In the genomic region with DNA sequence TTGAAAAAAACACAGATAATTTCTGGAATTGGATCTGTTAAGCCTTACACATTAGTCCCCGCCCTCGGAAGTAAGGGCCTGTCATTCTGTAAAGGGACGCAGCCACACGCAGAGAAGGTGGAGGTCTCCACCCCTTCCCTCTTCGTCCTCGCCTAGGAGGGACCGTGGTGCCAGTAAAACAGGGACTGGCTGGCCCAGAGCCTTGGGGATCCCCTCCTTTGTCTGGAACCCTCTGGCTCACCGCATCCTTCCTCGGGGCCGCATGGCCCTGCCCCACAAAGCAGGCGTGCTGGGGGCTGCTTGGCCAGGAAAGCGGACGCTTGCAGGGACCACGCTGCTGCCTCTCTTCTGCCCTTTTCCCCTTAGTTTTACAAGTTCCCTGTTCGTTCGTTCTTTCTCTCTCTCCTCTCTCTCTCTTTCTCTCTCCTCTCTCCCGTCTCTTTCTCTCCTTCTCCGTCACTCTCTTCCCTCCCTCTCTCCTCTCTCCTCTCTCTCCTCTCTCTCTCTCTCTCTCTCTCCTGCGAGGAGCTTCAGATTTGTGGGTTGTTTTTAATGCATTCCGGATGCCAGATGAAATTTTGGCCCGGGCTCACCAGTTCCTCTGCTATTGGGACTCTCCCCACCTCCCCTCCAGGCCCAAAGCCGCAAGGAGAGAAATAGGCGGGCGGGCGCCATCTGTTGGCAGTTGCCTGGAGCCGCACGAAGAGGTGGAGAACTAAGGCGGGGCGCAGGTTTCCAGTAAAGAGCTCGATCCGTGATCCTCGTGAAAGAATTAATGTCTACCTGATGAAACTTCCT, we compare ENCODE assay signal across 7 cellular contexts. TPM values are rescaled to one million over a fixed set of nuclear protein-coding genes. Genes with fewer than 3 reads are reported as not detected.
DNase-seq lines count a peak whose midpoint lies in the region; ATAC-seq, FAIRE-seq and TF ChIP-seq lines count a peak whose summit lies in the region.

No MANE protein-coding gene starts in this region.

- H3K27me3 Mint-ChIP-seq in mesothelial cell of epicardium (ENCODE audit: low read depth) = no peaks in the 10 kb centered on the region

- peaks cover 0 to 5% (median 3%) of the 10 kb centered on the region in 4 experiments; a peak in 4 of 7 replicates for H3K4me1 ChIP-seq in H1 (replicated peaks in 1 of 4; ENCODE audit: control insufficient read depth in 3 of 4, insufficient read depth in 4 of 4, low read length in 3 of 4)

- no peaks in the 10 kb centered on the region for H3K9me3 Mint-ChIP-seq in mesothelial cell of epicardium

- no peak overlapping the region for H2BK120ac ChIP-seq in H1 (replicated peaks; ENCODE audit: low read depth, low read length)

- peak; percentile 86 for DNase-seq in GM13976 (ENCODE audit: low spot score)
- DNase-seq in NCI-H226 = peak; percentile 66
- peak; percentile 33 to 59 (median 38) for DNase-seq in activated CD8-positive, alpha-beta memory T cell treated with anti-CD3 and anti-CD28 coated beads for 48 hours (ENCODE audit: low read depth in 2 of 3, low spot score in 2 of 3)
- peak; percentile 56 to 92 for DNase-seq in H1 (ENCODE audit: low read depth in 1 of 2, low spot score in 2 of 2)
- DNase-seq in mesothelial cell of epicardium (ENCODE audit: low spot score in 2 of 2, unreplicated experiment in 2 of 2) = peak; percentile 67 to 86
- peak; percentile 50 for DNase-seq in stimulated activated CD8-positive, alpha-beta memory T cell treated with anti-CD3 and anti-CD28 coated beads, Interleukin-15, amount 100 ng/mL, for 24 hours (ENCODE audit: low read depth)

- peaks cover 5% of the 10 kb centered on the region for H3K4me1 Mint-ChIP-seq in mesothelial cell of epicardium

- H2BK12ac ChIP-seq in H1 (ENCODE audit: low read depth, low read length) = no peak overlapping the region

- FAIRE-seq in H1 (lab: Jason Lieb, UNC) = no peak

- H3K36me3 Mint-ChIP-seq in mesothelial cell of epicardium = peaks cover 43% of the 10 kb centered on the region

- no peaks in the 10 kb centered on the region for H3K79me1 ChIP-seq in H1 (ENCODE audit: low read depth, low read length)

- peak overlapping the region; percentile 71 for H3K18ac ChIP-seq in H1 (ENCODE audit: extremely low read depth, low read length)

- in situ Hi-C loops in GM13976 (cut with MboI; ENCODE audit: low sequenced_read_pairs, unreplicated experiment) = loop anchor here (10.0 kb wide), 1 partner anchor 248 kb away; no protein-coding TSS in a partner anchor

- H2AFZ ChIP-seq in H1 (ENCODE audit: low read length) = no peak overlapping the region

- no peak for TF ChIP-seq POLR2A in H1 (IDR thresholded peaks at IDR 0.05; ENCODE audit: control extremely low read depth in 1 of 2, low read depth in 2 of 2, low read length in 2 of 2)

- 49% methylated on average over 30 of the region's 32 CpGs; no CpG with 5 or more reads in 1 of the 2 experiments for WGBS in H1 (ENCODE audit: extremely low coverage in 1 of 2, insufficient coverage in 1 of 2, insufficient read length in 1 of 2, insufficient replicate concordance in 2 of 2, low coverage in 1 of 2, low lambda C conversion rate in 2 of 2, missing lambda C conversion rate in 1 of 2), 2 experiments

- no peaks in the 10 kb centered on the region for H3K79me2 ChIP-seq in H1 (ENCODE audit: control insufficient read depth in 1 of 2, insufficient read depth in 2 of 2, low read length in 2 of 2)

- ATAC-seq in HG02642 (IDR thresholded peaks at IDR 0.05; ENCODE audit: poor library complexity, unreplicated experiment) = peak; percentile 88

- peak overlapping the region in 1 of 4 experiments; percentile 33; a peak in 1 of 8 replicates for H3K4me3 ChIP-seq in H1 (ENCODE audit: extremely low read depth in 1 of 4, insufficient read depth in 2 of 4, low read depth in 3 of 4, low read length in 4 of 4)

- no peak overlapping the region for H3K9ac ChIP-seq in H1 (replicated peaks in 1 of 4; ENCODE audit: extremely low read depth in 1 of 4, low read depth in 3 of 4, low read length in 3 of 4)

- no peaks in the 10 kb centered on the region for H3K9me3 ChIP-seq in H1 (ENCODE audit: insufficient read depth in 2 of 2, low read depth in 1 of 2, low read length in 1 of 2)

- TF ChIP-seq RAD21 in H1 (IDR thresholded peaks at IDR 0.05 in 1 of 2, conservative IDR thresholded peaks at IDR 0.05 in 1 of 2; ENCODE audit: low read depth in 2 of 2, low read length in 2 of 2) = peak; percentile 83 to 91

- H3K36me3 ChIP-seq in H1 (ENCODE audit: control insufficient read depth in 2 of 4, insufficient read depth in 4 of 4, low read length in 3 of 4) = no peaks in the 10 kb centered on the region; a peak in 1 of 8 replicates

- no peaks in the 10 kb centered on the region for H3K23me2 ChIP-seq in H1 (ENCODE audit: low read depth, low read length)

- H4K5ac ChIP-seq in H1 (ENCODE audit: insufficient read length, low read depth, low read length) = peak overlapping the region; percentile 21

- peak overlapping the region; percentile 87 for H3K27ac Mint-ChIP-seq in mesothelial cell of epicardium

- no peak overlapping the region for H2AK5ac ChIP-seq in H1 (ENCODE audit: low read depth, low read length)

- H3K14ac ChIP-seq in H1 (ENCODE audit: insufficient read length) = no peak overlapping the region

- H2BK15ac ChIP-seq in H1 (ENCODE audit: low read length) = no peak overlapping the region; the same call in 1 of the 2 replicates

- H2BK20ac ChIP-seq in H1 (ENCODE audit: low read length) = no peak overlapping the region

- H4K8ac ChIP-seq in H1 (ENCODE audit: extremely low read depth, insufficient read depth, low read length) = peak overlapping the region; percentile 81; the same call in 1 of the 2 replicates

- H3K56ac ChIP-seq in H1 (replicated peaks; ENCODE audit: insufficient read length, low read depth, low read length) = no peak overlapping the region

- H3K27ac ChIP-seq in H1 (ENCODE audit: low read depth, low read length) = no peak overlapping the region

- no peaks in the 10 kb centered on the region for H3K27me3 ChIP-seq in H1 (replicated peaks in 1 of 4; ENCODE audit: control insufficient read depth in 3 of 4, extremely low read depth in 1 of 4, insufficient read depth in 3 of 4, low read length in 3 of 4)

- no peaks in the 10 kb centered on the region for H4K20me1 ChIP-seq in H1 (replicated peaks in 1 of 2; ENCODE audit: control insufficient read depth in 1 of 2, insufficient read depth in 2 of 2, low read length in 2 of 2)

- peak overlapping the region; percentile 6 to 40; a peak in 2 of 4 replicates for H3K4me2 ChIP-seq in H1 (ENCODE audit: insufficient read depth in 1 of 2, low read depth in 2 of 2, low read length in 2 of 2)

- H2BK5ac ChIP-seq in H1 (ENCODE audit: low read depth, low read length) = peak overlapping the region; percentile 23; the same call in 1 of the 2 replicates

- peak overlapping the region; percentile 46 for H3K4me3 Mint-ChIP-seq in mesothelial cell of epicardium

- peak; percentile 84 for TF ChIP-seq CTCF in GM13976 (IDR thresholded peaks at IDR 0.05; ENCODE audit: borderline replicate concordance, control extremely low read depth, extremely low read depth, insufficient read depth, missing control alignments)
- TF ChIP-seq CTCF in H1 (IDR thresholded peaks at IDR 0.05; ENCODE audit: control extremely low read depth in 1 of 3, insufficient read depth in 1 of 3, low read depth in 1 of 3, low read length in 3 of 3) = peak; percentile 74 to 90 (median 77)
- peak; percentile 69 for TF ChIP-seq CTCF in mesothelial cell of epicardium (IDR thresholded peaks at IDR 0.05; ENCODE audit: unreplicated experiment)

- no peak overlapping the region for H3K23ac ChIP-seq in H1 (ENCODE audit: insufficient read length)

- H3K4ac ChIP-seq in H1 (replicated peaks; ENCODE audit: insufficient read length, low read depth, low read length) = peak overlapping the region; percentile 32

- H4K91ac ChIP-seq in H1 (replicated peaks; ENCODE audit: insufficient read length, low read length) = peak overlapping the region; percentile 34

- POLR2A ChIA-PET in H1 (lab: Charles Lee; ENCODE audit: partially characterized antibody) = interaction anchor here (0.8 to 2.1 kb wide), 10 partner anchors 9 to 241 kb away, joined by 3 to 6 read pairs (median 4); no protein-coding TSS in a partner anchor

- CTCF ChIA-PET in H1 (lab: Charles Lee; ENCODE audit: partially characterized antibody) = interaction anchor here (0.6 to 7.3 kb wide), 56 partner anchors 9 to 1021 kb away, joined by 3 to 87 read pairs (median 5); a partner anchor contains a TSS

- TF ChIP-seq EP300 in H1 (IDR thresholded peaks at IDR 0.05; ENCODE audit: borderline replicate concordance in 1 of 2, low read depth in 2 of 2, low read length in 2 of 2) = no peak

TF ChIP-seq in H1, 55 proteins besides CTCF, POLR2A, EP300 and RAD21:
- TF ChIP-seq SP4 (IDR thresholded peaks at IDR 0.05; ENCODE audit: low read length) = no peak
- peak; percentile 7; the same call in 1 of the 2 replicates for TF ChIP-seq CREB1 (IDR thresholded peaks at IDR 0.05)
- peak; percentile 20 for TF ChIP-seq ASH2L (IDR thresholded peaks at IDR 0.05; ENCODE audit: low read length)
- TF ChIP-seq, protein P1, sequence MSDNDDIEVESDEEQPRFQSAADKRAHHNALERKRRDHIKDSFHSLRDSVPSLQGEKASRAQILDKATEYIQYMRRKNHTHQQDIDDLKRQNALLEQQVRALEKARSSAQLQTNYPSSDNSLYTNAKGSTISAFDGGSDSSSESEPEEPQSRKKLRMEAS (IDR thresholded peaks at IDR 0.05) = peak; percentile 32; the same call in 1 of the 2 replicates
TF ChIP-seq in H1: peak in this region for 3.

RNA-seq across cellular contexts. Expression of a gene that starts 35.1 kb away (rescaled TPM):
- 1.4 and 2.6 TPM in 2 replicates for total RNA-seq in H1 (2021; fragmentation: NEBNext Ultra II Directional; extraction: Animal tissue kit (Norgen Biotek cat#: 25700))
- polyA plus RNA-seq in H1 (2011; rRNA removed) = 3.0 and 5.6 TPM in 2 replicates
- polyA plus RNA-seq in H1 (2011; cell fraction: cytosol; rRNA removed) = 3.0 TPM
- 21.9 TPM for polyA plus RNA-seq in H1 (2011; cell fraction: nucleus; rRNA removed)
- 0.42 to 3.4 TPM (median 2.2 TPM) in 4 replicates for polyA plus RNA-seq in H1 (2012, experiment 1 of 2)
- polyA plus RNA-seq in H1 (2012, experiment 2 of 2) = not detected
- 6.8 TPM for polyA plus RNA-seq in H1 (2013, experiment 1 of 2)
- 5.8 TPM for polyA plus RNA-seq in H1 (2013, experiment 2 of 2)
- 4.2 and 7.3 TPM in 2 replicates for polyA minus RNA-seq in H1 (2011; rRNA and poly(A)+ RNA removed)
- polyA minus RNA-seq in H1 (2011; cell fraction: cytosol; rRNA and poly(A)+ RNA removed) = 4.4 TPM
- 13.8 TPM for polyA minus RNA-seq in H1 (2011; cell fraction: nucleus; rRNA and poly(A)+ RNA removed)
- total RNA-seq in mesothelial cell of epicardium = 34.1 to 39.7 TPM (median 34.8 TPM) in 3 replicates
